In the genomic region with DNA sequence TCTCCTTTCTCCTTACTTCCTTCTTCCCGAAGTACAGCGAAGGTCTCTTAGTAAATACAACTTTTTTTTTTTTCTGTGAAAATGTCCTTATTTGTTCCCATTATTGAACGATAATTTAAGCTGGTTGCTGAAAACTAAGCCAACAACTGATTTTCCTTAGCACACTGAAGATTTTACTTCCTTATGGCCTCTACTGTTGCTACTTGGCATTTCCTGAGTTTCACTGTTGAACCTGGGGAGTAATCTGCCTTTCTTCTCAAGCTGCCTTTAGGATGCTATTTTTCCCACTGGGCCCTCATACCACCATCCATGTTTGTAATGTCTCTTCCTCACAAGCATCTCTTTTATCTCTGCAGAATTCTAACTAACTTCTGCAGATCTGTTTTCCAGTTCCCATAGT, we compare ENCODE assay signal across 19 cellular contexts. TPM values are rescaled to one million over a fixed set of nuclear protein-coding genes. Genes with fewer than 3 reads are reported as not detected.
"Had no signal": no experiment of that assay in that cellular context is flagged by ENCODE, and none has a peak within 500 bp of the region (broad histone marks: within the 10 kb centered on the region; RNA-seq: fewer than 3 reads in every experiment).

No MANE protein-coding gene starts in this region.

- FAIRE-seq: endometrium, islet of Langerhans, pancreas, urothelium cell line had no signal

- H3K27ac ChIP-seq: brain microvascular endothelial cell, pancreas had no signal

- H3K4me1 Mint-ChIP-seq: activated naive CD4-positive, alpha-beta T cell treated with anti-CD3 and anti-CD28 coated beads, Interleukin-2, amount 10 ng/mL, durations not matched to agents 7 days and 5 days had no signal

- H3K4me3 Mint-ChIP-seq: activated naive CD4-positive, alpha-beta T cell treated with anti-CD3 and anti-CD28 coated beads, Interleukin-2, amount 10 ng/mL, durations not matched to agents 7 days and 5 days; activated T-helper 17 cell treated with anti-CD3 and anti-CD28 coated beads, Interleukin-2, amount 50 U/mL, for 72 hours; neural crest cell had no signal

- H3K36me3 ChIP-seq: brain microvascular endothelial cell, pancreas, stomach had no signal

- H3K9me3 ChIP-seq: esophagus squamous epithelium, pancreas, stomach had no signal

- H3K9me3 Mint-ChIP-seq: activated naive CD4-positive, alpha-beta T cell treated with anti-CD3 and anti-CD28 coated beads, Interleukin-2, amount 10 ng/mL, durations not matched to agents 7 days and 5 days; activated T-helper 17 cell treated with anti-CD3 and anti-CD28 coated beads, Interleukin-2, amount 50 U/mL, for 72 hours; neural crest cell had no signal

- DNase-seq: activated CD4-positive, alpha-beta T cell treated with anti-CD3 and anti-CD28 coated beads, Interleukin-2, amount 50 U/mL, for 1 hour; activated naive CD4-positive, alpha-beta T cell treated with anti-CD3 and anti-CD28 coated beads, Interleukin-2, amount 10 ng/mL, durations not matched to agents 7 days and 5 days; activated T-cell treated with anti-CD3 and anti-CD28 coated beads for 4 hours; brain microvascular endothelial cell; cerebellar nuclear complex; esophagus squamous epithelium; pancreas; stimulated activated CD4-positive, alpha-beta T cell treated with anti-CD3 and anti-CD28 coated beads, Interleukin-15, amount 100 ng/mL, for 24 hours; stimulated activated CD4-positive, alpha-beta T cell treated with anti-CD3 and anti-CD28 coated beads, Interleukin-4, amount 100 ng/mL, for 4 hours; stomach; T-helper 1 cell had no signal

- H3K4me3 ChIP-seq: esophagus squamous epithelium, pancreas, stomach had no signal

- H3K4me1 ChIP-seq: pancreas had no signal

- H3K27ac Mint-ChIP-seq: activated naive CD4-positive, alpha-beta T cell treated with anti-CD3 and anti-CD28 coated beads, Interleukin-2, amount 10 ng/mL, durations not matched to agents 7 days and 5 days; activated T-helper 17 cell treated with anti-CD3 and anti-CD28 coated beads, Interleukin-2, amount 50 U/mL, for 72 hours had no signal

- H3K27me3 ChIP-seq: brain microvascular endothelial cell, esophagus squamous epithelium, pancreas, stomach had no signal

- H3K27me3 Mint-ChIP-seq: activated naive CD4-positive, alpha-beta T cell treated with anti-CD3 and anti-CD28 coated beads, Interleukin-2, amount 10 ng/mL, durations not matched to agents 7 days and 5 days; activated T-helper 17 cell treated with anti-CD3 and anti-CD28 coated beads, Interleukin-2, amount 50 U/mL, for 72 hours had no signal

RNA-seq across cellular contexts. Expression of a gene that starts 40.5 kb away (rescaled TPM):
- total RNA-seq: activated T-helper 17 cell treated with anti-CD3 and anti-CD28 coated beads, Interleukin-2, amount 50 U/mL, for 72 hours; dermis microvascular lymphatic vessel endothelial cell; esophagus squamous epithelium; left lobe of liver; neural crest cell; skeletal muscle tissue; stomach had no signal
